Comparison of ENCODE assay signal across 34 cellular contexts in genomic region chr3:48413611-48414010, GRCh38. TPM values are rescaled to one million over a fixed set of nuclear protein-coding genes. Genes with fewer than 3 reads are reported as not detected.
DNase-seq lines count a peak whose midpoint lies in the region; ATAC-seq and TF ChIP-seq lines count a peak whose summit lies in the region.
"Had no signal": no experiment of that assay in that cellular context is flagged by ENCODE, and none has a peak within 500 bp of the region (broad histone marks: within the 10 kb centered on the region; RNA-seq: fewer than 3 reads in every experiment).

No MANE protein-coding gene starts in this region.

- H4K91ac ChIP-seq in neuronal stem cell (ENCODE audit: low read depth, low read length, poor library complexity): no peak overlapping the region

- H2AFZ ChIP-seq in neuronal stem cell (ENCODE audit: low read length) (no peak overlapping the region), PC-3 (ENCODE audit: low read length) (no peak overlapping the region), GM23338 (no peak overlapping the region)

- H3K4me3 Mint-ChIP-seq in CD14-positive monocyte (no peak overlapping the region), GM23338 (no peak overlapping the region)
- H3K4me3 Mint-ChIP-seq: activated CD4-positive, alpha-beta T cell treated with anti-CD3 and anti-CD28 coated beads for 36 hours; activated T-cell treated with anti-CD3 and anti-CD28 coated beads, Interleukin-2, amount 50 U/mL, for 4 hours; HFFc6; T-helper 1 cell treated with Interleukin-12 subunit alpha and Interleukin-12 subunit beta and Interleukin-4 antibody, amounts not matched to agents 30 μg/mL and 1 μg/mL, for 36 hours had no signal

- H3K9me3 Mint-ChIP-seq in CD14-positive monocyte (peaks cover 0 to 2% (median 0%) of the 10 kb centered on the region in 7 donors), GM23338 (no peaks in the 10 kb centered on the region)
- H3K9me3 Mint-ChIP-seq: activated T-cell treated with anti-CD3 and anti-CD28 coated beads, Interleukin-2, amount 50 U/mL, for 4 hours; HFFc6; T-helper 1 cell treated with Interleukin-12 subunit alpha and Interleukin-12 subunit beta and Interleukin-4 antibody, amounts not matched to agents 30 μg/mL and 1 μg/mL, for 36 hours had no signal

- H3K9me3 ChIP-seq in neuronal stem cell (replicated peaks in 1 of 2; ENCODE audit: control insufficient read depth in 2 of 2, insufficient read depth in 1 of 2, low read depth in 1 of 2, low read length in 2 of 2) (no peaks in the 10 kb centered on the region), PC-3 (ENCODE audit: low read length) (no peaks in the 10 kb centered on the region)
- H3K9me3 ChIP-seq: right atrium auricular region, uterus had no signal

- H2AK5ac ChIP-seq in neuronal stem cell (ENCODE audit: low read depth, low read length): no peak overlapping the region

- POLR2A ChIA-PET in PC-3 (lab: Charles Lee; ENCODE audit: unreplicated experiment): no interaction called here

- peaks cover 96 to 100% of the 10 kb centered on the region in 2 donors for H3K36me3 ChIP-seq in neuronal stem cell (replicated peaks in 1 of 2; ENCODE audit: control insufficient read depth in 2 of 2, insufficient read depth in 2 of 2, low read length in 2 of 2)
- no peaks in the 10 kb centered on the region for H3K36me3 ChIP-seq in PC-3 (ENCODE audit: low read depth, low read length)
- H3K36me3 ChIP-seq in GM23338 (ENCODE audit: insufficient read depth): peaks cover 15% of the 10 kb centered on the region; the same call in 1 of the 2 replicates
- H3K36me3 ChIP-seq: uterus had no signal

- H3K14ac ChIP-seq in neuronal stem cell (ENCODE audit: low read length): no peak overlapping the region

- CTCF ChIA-PET in PC-3 (lab: Charles Lee): no interaction called here

- no peak overlapping the region for H3K9ac ChIP-seq in neuronal stem cell (ENCODE audit: low read depth, low read length, poor library complexity)
- H3K9ac ChIP-seq in PC-3 (ENCODE audit: low read length): no peak overlapping the region
- H3K9ac ChIP-seq: KMS-11 had no signal

- no peak overlapping the region for H2BK12ac ChIP-seq in neuronal stem cell (ENCODE audit: low read length)

- TF ChIP-seq CTCF in CD14-positive monocyte (IDR thresholded peaks at IDR 0.05) (no peak), dorsolateral prefrontal cortex (IDR thresholded peaks at IDR 0.05 in 54 of 56, conservative IDR thresholded peaks at IDR 0.05 in 2 of 56; ENCODE audit: low read depth in 1 of 56, partially characterized antibody in 56 of 56) (no peak), PC-3 (conservative IDR thresholded peaks at IDR 0.05; ENCODE audit: low read depth, low read length) (no peak), GM23338 (conservative IDR thresholded peaks at IDR 0.05; ENCODE audit: low read depth in 2 of 2) (no peak)

- H3K4me2 ChIP-seq in neuronal stem cell (ENCODE audit: insufficient read depth, low read length, poor library complexity, severe bottlenecking): no peak overlapping the region
- H3K4me2 ChIP-seq in PC-3 (ENCODE audit: low read length): no peak overlapping the region
- no peak overlapping the region for H3K4me2 ChIP-seq in GM23338
- H3K4me2 ChIP-seq: KMS-11 had no signal

- no peak overlapping the region for H3K4ac ChIP-seq in neuronal stem cell (ENCODE audit: low read length)

- no peak overlapping the region for H3K4me3 ChIP-seq in dorsolateral prefrontal cortex
- no peak overlapping the region for H3K4me3 ChIP-seq in neuronal stem cell (ENCODE audit: low read length in 2 of 2)
- H3K4me3 ChIP-seq in PC-3 (ENCODE audit: low read length): no peak overlapping the region
- H3K4me3 ChIP-seq in GM23338: no peak overlapping the region
- H3K4me3 ChIP-seq: right atrium auricular region, uterus had no signal

- no peaks in the 10 kb centered on the region for H3K4me1 ChIP-seq in neuronal stem cell (ENCODE audit: control insufficient read depth in 2 of 2, insufficient read depth in 1 of 2, low read depth in 1 of 2, low read length in 2 of 2)
- H3K4me1 ChIP-seq in PC-3 (ENCODE audit: insufficient read depth, low read length): no peaks in the 10 kb centered on the region
- H3K4me1 ChIP-seq in GM23338 (ENCODE audit: insufficient read depth): no peaks in the 10 kb centered on the region
- H3K4me1 ChIP-seq: right atrium auricular region, uterus had no signal

- H3K4me1 Mint-ChIP-seq in CD14-positive monocyte (no peaks in the 10 kb centered on the region), GM23338 (no peaks in the 10 kb centered on the region)
- H3K4me1 Mint-ChIP-seq: activated CD4-positive, alpha-beta T cell treated with anti-CD3 and anti-CD28 coated beads for 36 hours had no signal

- peaks cover 0 to 3% (median 0%) of the 10 kb centered on the region in 3 donors for H3K27me3 Mint-ChIP-seq in CD14-positive monocyte (ENCODE audit: low read depth in 3 of 3)
- H3K27me3 Mint-ChIP-seq in GM23338 (ENCODE audit: insufficient read depth, low read depth, poor library complexity): peaks cover 21% of the 10 kb centered on the region
- H3K27me3 Mint-ChIP-seq: activated CD4-positive, alpha-beta T cell treated with anti-CD3 and anti-CD28 coated beads for 36 hours had no signal

- H3K36me3 Mint-ChIP-seq in CD14-positive monocyte (no peaks in the 10 kb centered on the region), GM23338 (ENCODE audit: low read depth) (peaks cover 94% of the 10 kb centered on the region)

- H3K79me2 ChIP-seq in PC-3 (ENCODE audit: low read length) (no peaks in the 10 kb centered on the region), GM23338 (replicated peaks; ENCODE audit: insufficient read depth) (no peaks in the 10 kb centered on the region)

- H3K23ac ChIP-seq in neuronal stem cell (ENCODE audit: low read depth, low read length, poor library complexity): peak overlapping the region; percentile 4

- WGBS in neuronal stem cell (ENCODE audit: extremely low coverage in 2 of 2, insufficient read length in 2 of 2, insufficient replicate concordance in 1 of 2), 2 donors: no CpG with 5 or more reads among the region's 14 CpGs

- no peak overlapping the region for H2BK15ac ChIP-seq in neuronal stem cell (ENCODE audit: low read length)

- H3F3A ChIP-seq in PC-3 (ENCODE audit: low read length, unreplicated experiment): no peaks in the 10 kb centered on the region
- H3F3A ChIP-seq in GM23338 (replicated peaks; ENCODE audit: low read depth): no peaks in the 10 kb centered on the region

- no peak overlapping the region for H3K27ac Mint-ChIP-seq in CD14-positive monocyte
- no peak overlapping the region for H3K27ac Mint-ChIP-seq in GM23338
- H3K27ac Mint-ChIP-seq: activated CD4-positive, alpha-beta T cell treated with anti-CD3 and anti-CD28 coated beads for 36 hours; HFFc6; T-helper 1 cell treated with Interleukin-12 subunit alpha and Interleukin-12 subunit beta and Interleukin-4 antibody, amounts not matched to agents 30 μg/mL and 1 μg/mL, for 36 hours had no signal

- no TSS peak for BruUV-seq in PC-3 (replicated peaks; lab: Mats Ljungman, UMichigan)

- no peak overlapping the region for H3K18ac ChIP-seq in neuronal stem cell (ENCODE audit: low read length)

- no peak for ATAC-seq in PC-3
- no peak for ATAC-seq in GM23338
- ATAC-seq: activated CD4-positive, alpha-beta T cell treated with anti-CD3 and anti-CD28 coated beads for 36 hours; activated T-cell treated with anti-CD3 and anti-CD28 coated beads, Interleukin-2, amount 50 U/mL, for 4 hours; Panc1 had no signal

- DNase-seq in CD14-positive monocyte (ENCODE audit: low spot score) (peak; percentile 39), dorsolateral prefrontal cortex (peak in 2 of 10 donors; percentile 35 to 40), neuronal stem cell (ENCODE audit: low spot score) (no peak), CD1c-positive myeloid dendritic cell (ENCODE audit: extremely low spot score) (no peak), PC-3 (no peak), GM23338 (ENCODE audit: low spot score) (no peak)
- DNase-seq: activated CD4-positive, alpha-beta T cell treated with anti-CD3 and anti-CD28 coated beads for 36 hours; activated naive CD4-positive, alpha-beta T cell treated with Interleukin-2 at 50 U/mL for 16 hours; activated T-cell treated with anti-CD3 and anti-CD28 coated beads, Interleukin-2, amount 50 U/mL, for 4 hours; amniotic stem cell; Calu3; dermis blood vessel endothelial cell; HFFc6; mesendoderm; MV-4-11; NCI-H1694; NCI-H2171; NCI-H524; NK-92 treated with Interleukin-12 subunit alpha and Interleukin-12 subunit beta, amount 100 ng/mL, for 24 hours; occipital lobe; stimulated activated CD8-positive, alpha-beta memory T cell treated with anti-CD3 and anti-CD28 coated beads, Interleukin-4, amount 100 ng/mL, for 48 hours; uterus had no signal

- peaks cover 24% of the 10 kb centered on the region for H3K79me1 ChIP-seq in neuronal stem cell (ENCODE audit: low read depth, low read length)

- H2BK120ac ChIP-seq in neuronal stem cell (ENCODE audit: low read depth, low read length): no peak overlapping the region

- H3K9me2 ChIP-seq in PC-3 (replicated peaks; ENCODE audit: low read length) (no peaks in the 10 kb centered on the region), GM23338 (ENCODE audit: insufficient read depth) (no peaks in the 10 kb centered on the region)

- H4K8ac ChIP-seq in neuronal stem cell (ENCODE audit: low read depth, low read length): no peak overlapping the region

- H3K27me3 ChIP-seq in dorsolateral prefrontal cortex (no peaks in the 10 kb centered on the region), neuronal stem cell (ENCODE audit: control insufficient read depth in 3 of 3, insufficient read depth in 3 of 3, low read depth in 1 of 3, low read length in 3 of 3) (no peaks in the 10 kb centered on the region), PC-3 (ENCODE audit: low read length) (no peaks in the 10 kb centered on the region), GM23338 (ENCODE audit: insufficient read depth) (no peaks in the 10 kb centered on the region)
- H3K27me3 ChIP-seq: right atrium auricular region, uterus had no signal

- no peak overlapping the region for H2BK5ac ChIP-seq in neuronal stem cell (ENCODE audit: low read length)

- H4K20me1 ChIP-seq in PC-3 (ENCODE audit: low read length) (no peaks in the 10 kb centered on the region), GM23338 (replicated peaks; ENCODE audit: insufficient read depth) (no peaks in the 10 kb centered on the region; the same call in 1 of the 2 replicates)

- intact Hi-C loops in CD14-positive monocyte (cut with micrococcal nuclease): no loop called here
- intact Hi-C loops in dorsolateral prefrontal cortex (cut with DNase I): no loop called here
- intact Hi-C loops in PC-3 (cut with micrococcal nuclease): no loop called here

- H3K27ac ChIP-seq in dorsolateral prefrontal cortex (peak overlapping the region in 39 of 59 donors; percentile 12 to 84 (median 72)), neuronal stem cell (replicated peaks; ENCODE audit: low read length) (no peak overlapping the region), PC-3 (ENCODE audit: low read length) (no peak overlapping the region), GM23338 (ENCODE audit: low read depth) (no peak overlapping the region)
- H3K27ac ChIP-seq: KMS-11, right atrium auricular region, uterus had no signal

RNA-seq across cellular contexts. Expression of gene PLXNB1, which starts 16.3 kb away (rescaled TPM):
- polyA plus RNA-seq in CD14-positive monocyte (under 1 TPM in 1 of 2 donors, not detected in 1; 0.14 TPM), GM23338 (2016; fragmentation: Nextera tagmentation; extraction: Ambion mirVana) (49.0 and 49.3 TPM in 2 replicates)
- total RNA-seq in dorsolateral prefrontal cortex (100 to 1,000 TPM in 116 of 120 experiments, 10 to 100 TPM in 4; 88.5 to 492 (median 177) TPM), PC-3 (2014; rRNA removed) (31.8 and 35.4 TPM in 2 replicates)
- 99.5 TPM for polyA plus RNA-seq in neuronal stem cell (2013, experiment 1 of 2)
- 94.2 TPM for polyA plus RNA-seq in neuronal stem cell (2013, experiment 2 of 2)
- total RNA-seq in GM23338 (2014; rRNA removed; shearing (Covaris generic)): 144 and 164 TPM in 2 replicates

RNA-seq across cellular contexts. Expression of gene CCDC51, which starts 26.3 kb away (rescaled TPM):
- polyA plus RNA-seq in CD14-positive monocyte (1 to 10 TPM; 5.4 to 5.9 TPM), GM23338 (2016; fragmentation: Nextera tagmentation; extraction: Ambion mirVana) (20.8 and 22.2 TPM in 2 replicates)
- total RNA-seq in dorsolateral prefrontal cortex (10 to 100 TPM in 60 of 120 experiments, 1 to 10 TPM in 60; 5.5 to 17.7 (median 10.0) TPM), PC-3 (2014; rRNA removed) (27.8 and 30.9 TPM in 2 replicates)
- 11.8 TPM for polyA plus RNA-seq in neuronal stem cell (2013, experiment 1 of 2)
- polyA plus RNA-seq in neuronal stem cell (2013, experiment 2 of 2): 12.2 TPM
- 24.1 and 28.9 TPM in 2 replicates for total RNA-seq in GM23338 (2014; rRNA removed; shearing (Covaris generic))

RNA-seq across cellular contexts. Expression of gene TMA7, which starts 26.4 kb away (rescaled TPM):
- polyA plus RNA-seq in CD14-positive monocyte (100 to 1,000 TPM; 478 to 559 TPM), GM23338 (2016; fragmentation: Nextera tagmentation; extraction: Ambion mirVana) (2,089 and 2,333 TPM in 2 replicates)
- total RNA-seq in dorsolateral prefrontal cortex (100 to 1,000 TPM; 127 to 251 (median 193) TPM), PC-3 (2014; rRNA removed) (517 and 618 TPM in 2 replicates)
- polyA plus RNA-seq in neuronal stem cell (2013, experiment 1 of 2): 841 TPM
- polyA plus RNA-seq in neuronal stem cell (2013, experiment 2 of 2): 834 TPM
- 362 and 419 TPM in 2 replicates for total RNA-seq in GM23338 (2014; rRNA removed; shearing (Covaris generic))

RNA-seq across cellular contexts. Expression of gene ATRIP, which starts 32.9 kb away (rescaled TPM):
- polyA plus RNA-seq in CD14-positive monocyte: 1 to 10 TPM; 1.8 to 2.8 TPM
- 10 to 100 TPM in 5 of 120 experiments, 1 to 10 TPM in 115; 3.5 to 10.4 (median 6.0) TPM for total RNA-seq in dorsolateral prefrontal cortex
- 12.1 TPM for polyA plus RNA-seq in neuronal stem cell (2013, experiment 1 of 2)
- polyA plus RNA-seq in neuronal stem cell (2013, experiment 2 of 2): 12.0 TPM
- total RNA-seq in PC-3 (2014; rRNA removed): 13.9 and 16.1 TPM in 2 replicates
- total RNA-seq in GM23338 (2014; rRNA removed; shearing (Covaris generic)): 17.3 and 17.6 TPM in 2 replicates
- polyA plus RNA-seq in GM23338 (2016; fragmentation: Nextera tagmentation; extraction: Ambion mirVana): 5.8 and 6.1 TPM in 2 replicates

RNA-seq across cellular contexts. Expression of gene FBXW12, which starts 41.6 kb away (rescaled TPM):
- polyA plus RNA-seq in CD14-positive monocyte (not detected), GM23338 (2016; fragmentation: Nextera tagmentation; extraction: Ambion mirVana) (0.21 and 0.73 TPM in 2 replicates)
- total RNA-seq in dorsolateral prefrontal cortex (1 to 10 TPM in 107 of 120 experiments, under 1 TPM in 13; 0.40 to 4.1 (median 1.8) TPM), PC-3 (2014; rRNA removed) (not detected in 2 replicates)
- 0.85 TPM for polyA plus RNA-seq in neuronal stem cell (2013, experiment 1 of 2)
- polyA plus RNA-seq in neuronal stem cell (2013, experiment 2 of 2): 0.84 TPM
- total RNA-seq in GM23338 (2014; rRNA removed; shearing (Covaris generic)): not detected in 2 replicates
- total RNA-seq: activated CD8-positive, alpha-beta memory T cell treated with anti-CD3 and anti-CD28 coated beads for 36 hours; activated T-cell treated with anti-CD3 and anti-CD28 coated beads, Interleukin-2, amount 50 U/mL, for 4 hours; Calu3; cardiac septum; dermis blood vessel endothelial cell; endothelial cell of umbilical vein; fibroblast of villous mesenchyme; HFFc6; HT1080; right atrium auricular region; SK-MEL-5 had no signal
- polyA plus RNA-seq: BJ, endothelial cell of umbilical vein, keratinocyte had no signal

Comparison
In these comparisons a context has a peak if more than half of its experiments do, and no peak if none do; other contexts are left out.
1. H3K27ac ChIP-seq: peak in dorsolateral prefrontal cortex (39 of 59); none in neuronal stem cell (single experiment), PC-3 (single experiment) and GM23338 (single experiment).